In genomic region chr3:123622766-123623165, GRCh38 we compare ENCODE assay signal across 16 cellular contexts. TPM values are rescaled to one million over a fixed set of nuclear protein-coding genes. Genes with fewer than 3 reads are reported as not detected.
A peak's percentile ranks its signal among the peaks of the same experiment; 100 is the strongest.
DNase-seq lines count a peak whose midpoint lies in the region; ATAC-seq and TF ChIP-seq lines count a peak whose summit lies in the region.
"Had no signal": no experiment of that assay in that cellular context is flagged by ENCODE, and none has a peak within 500 bp of the region (broad histone marks: within the 10 kb centered on the region; RNA-seq: fewer than 3 reads in every experiment).

No MANE protein-coding gene starts in this region.

- peaks cover 45 to 70% of the 10 kb centered on the region in 2 donors for H3K36me3 ChIP-seq in ascending aorta
- H3K36me3 ChIP-seq in trophoblast cell (ENCODE audit: control insufficient read depth in 1 of 2, insufficient read depth in 2 of 2, low read length in 2 of 2) = peaks cover 25 to 32% of the 10 kb centered on the region in 2 experiments

- no peak overlapping the region for H3K9ac ChIP-seq in trophoblast cell (ENCODE audit: low read length)

- no peak overlapping the region for H2BK12ac ChIP-seq in trophoblast cell (ENCODE audit: low read length)

- H3K4me1 ChIP-seq in ascending aorta = peaks cover 15 to 23% of the 10 kb centered on the region in 2 donors
- H3K4me1 ChIP-seq in trophoblast cell (ENCODE audit: control insufficient read depth in 1 of 2, insufficient read depth in 2 of 2, low read length in 2 of 2) = peaks cover 17% of the 10 kb centered on the region in 2 experiments

- H4K91ac ChIP-seq in trophoblast cell (ENCODE audit: low read depth, low read length) = no peak overlapping the region

- no peak for TF ChIP-seq CTCF in ascending aorta (IDR thresholded peaks at IDR 0.05)

- H3K27ac ChIP-seq in ascending aorta (peak overlapping the region; percentile 17 to 41), trophoblast cell (ENCODE audit: low read depth, low read length) (no peak overlapping the region)

- no peak overlapping the region for H2AK5ac ChIP-seq in trophoblast cell (ENCODE audit: low read length)

- no CpG with 5 or more reads among the region's 2 CpGs for WGBS in trophoblast cell (ENCODE audit: extremely low coverage, insufficient coverage, insufficient read length)

- H4K8ac ChIP-seq in trophoblast cell (ENCODE audit: low read depth, low read length) = no peak overlapping the region

- H2BK120ac ChIP-seq in trophoblast cell (ENCODE audit: insufficient read depth, low read length, poor library complexity) = no peak overlapping the region

- intact Hi-C loops in ascending aorta (cut with DNase I) = no loop called here

- H3K4ac ChIP-seq in trophoblast cell (ENCODE audit: low read depth, low read length) = no peak overlapping the region

- H4K12ac ChIP-seq in trophoblast cell (ENCODE audit: low read depth, low read length) = no peak overlapping the region

- no peak overlapping the region for H3K14ac ChIP-seq in trophoblast cell (ENCODE audit: low read length)

- no peak overlapping the region for H3K4me3 ChIP-seq in ascending aorta
- no peak overlapping the region for H3K4me3 ChIP-seq in trophoblast cell (ENCODE audit: low read depth, low read length)

- H2BK5ac ChIP-seq in trophoblast cell (ENCODE audit: low read depth, low read length, poor library complexity) = peak overlapping the region; percentile 24

- no peak overlapping the region for H2AFZ ChIP-seq in trophoblast cell (ENCODE audit: insufficient read depth, low read length, poor library complexity)

- H3K79me1 ChIP-seq in trophoblast cell (ENCODE audit: low read length) = no peaks in the 10 kb centered on the region

- ATAC-seq in esophagus mucosa (peak; percentile 13), GM18502 (IDR thresholded peaks at IDR 0.05; ENCODE audit: poor library complexity, unreplicated experiment) (no peak)
- ATAC-seq: CD8-positive, alpha-beta T cell; HepG2 had no signal

- no peak overlapping the region for H3K18ac ChIP-seq in trophoblast cell (ENCODE audit: low read length)

- DNase-seq in ascending aorta (ENCODE audit: low spot score in 2 of 2) (no peak), trophoblast cell (no peak), OCI-M1 (lab: John Stamatoyannopoulos, UW) (no peak), NCI-H1436 (lab: John Stamatoyannopoulos, UW) (no peak), islet precursor cell (no peak)
- DNase-seq: CD8-positive, alpha-beta T cell; DND-41; GDM1; MM.1S; NCI-H1105 treated with DMSO at 0.1 percent for 48 hours; NCI-H187 treated with DMSO at 0.1 percent for 48 hours; NCI-H2171; NCI-H510A had no signal

- no peaks in the 10 kb centered on the region for H3K9me3 ChIP-seq in ascending aorta
- no peaks in the 10 kb centered on the region for H3K9me3 ChIP-seq in trophoblast cell (ENCODE audit: insufficient read depth, low read depth, low read length)

- no peak overlapping the region for H3K23ac ChIP-seq in trophoblast cell (ENCODE audit: low read length)

- H3K79me2 ChIP-seq in trophoblast cell (ENCODE audit: control insufficient read depth, insufficient read depth, low read length, poor library complexity) = no peaks in the 10 kb centered on the region

- H3K27me3 ChIP-seq in ascending aorta = no peaks in the 10 kb centered on the region
- H3K27me3 ChIP-seq in trophoblast cell (ENCODE audit: insufficient read depth, low read length) = no peaks in the 10 kb centered on the region

- H3K4me2 ChIP-seq in trophoblast cell (ENCODE audit: low read length) = no peak overlapping the region

RNA-seq across cellular contexts. Expression of gene HACD2, which starts 37.9 kb away (rescaled TPM):
- total RNA-seq in ascending aorta (10.2 TPM), esophagus mucosa (20.3 TPM)
- polyA plus RNA-seq in trophoblast cell (2013) = 48.8 and 49.1 TPM in 2 replicates
